Comparison of ENCODE assay signal across 1 cellular context in genomic region chr12:53652366-53652765, GRCh38.
TF ChIP-seq lines count a peak whose summit lies in the region.

No MANE protein-coding gene starts in this region.

TF ChIP-seq in IMR-90, 13 proteins besides CTCF, POLR2A, EP300 and RAD21:
- TF ChIP-seq CEBPB (IDR thresholded peaks at IDR 0.05; ENCODE audit: low read depth, low read length) (peak; percentile 73), SMC3 (IDR thresholded peaks at IDR 0.05; ENCODE audit: low read depth, low read length) (no peak), USF2 (IDR thresholded peaks at IDR 0.05; ENCODE audit: low read depth, low read length) (no peak)
- TF ChIP-seq, protein P1, sequence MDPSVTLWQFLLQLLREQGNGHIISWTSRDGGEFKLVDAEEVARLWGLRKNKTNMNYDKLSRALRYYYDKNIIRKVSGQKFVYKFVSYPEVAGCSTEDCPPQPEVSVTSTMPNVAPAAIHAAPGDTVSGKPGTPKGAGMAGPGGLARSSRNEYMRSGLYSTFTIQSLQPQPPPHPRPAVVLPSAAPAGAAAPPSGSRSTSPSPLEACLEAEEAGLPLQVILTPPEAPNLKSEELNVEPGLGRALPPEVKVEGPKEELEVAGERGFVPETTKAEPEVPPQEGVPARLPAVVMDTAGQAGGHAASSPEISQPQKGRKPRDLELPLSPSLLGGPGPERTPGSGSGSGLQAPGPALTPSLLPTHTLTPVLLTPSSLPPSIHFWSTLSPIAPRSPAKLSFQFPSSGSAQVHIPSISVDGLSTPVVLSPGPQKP (IDR thresholded peaks at IDR 0.05; ENCODE audit: borderline replicate concordance, low read depth, low read length) = no peak
